1 cellular context compared by ENCODE assay signal in genomic region chr16:48231675-48232214, GRCh38.
A peak's percentile ranks its signal among the peaks of the same experiment; 100 is the strongest.
TF ChIP-seq lines count a peak whose summit lies in the region.

No MANE protein-coding gene starts in this region.

TF ChIP-seq in HepG2, 621 proteins besides CTCF, POLR2A, EP300 and RAD21 (continues in another document):
- no peak for TF ChIP-seq ISX (CRISPR knock-in tag; conservative IDR thresholded peaks at IDR 0.05)
- no peak for TF ChIP-seq MIER3 (CRISPR knock-in tag; IDR thresholded peaks at IDR 0.05; ENCODE audit: borderline replicate concordance)
- peak; percentile 44; the same call in 1 of the 2 replicates for TF ChIP-seq ATF2 (CRISPR knock-in tag; IDR thresholded peaks at IDR 0.05)
- 0 out of 2 replicates have a peak, but pooled peaks have one; percentile 47 for TF ChIP-seq KMT2A (CRISPR knock-in tag; IDR thresholded peaks at IDR 0.05)
- TF ChIP-seq GPBP1L1 (CRISPR knock-in tag; IDR thresholded peaks at IDR 0.05): no peak
- TF ChIP-seq SALL1 (CRISPR knock-in tag; IDR thresholded peaks at IDR 0.05): 0 out of 2 replicates have a peak, but pooled peaks have one; percentile 34
- 0 out of 2 replicates have a peak, but pooled peaks have one; percentile 33 for TF ChIP-seq ZMYM4 (CRISPR knock-in tag; IDR thresholded peaks at IDR 0.05)
- TF ChIP-seq ZNF335 (CRISPR knock-in tag; IDR thresholded peaks at IDR 0.05): 0 out of 2 replicates have a peak, but pooled peaks have one; percentile 24
- TF ChIP-seq ZNF557 (CRISPR knock-in tag; IDR thresholded peaks at IDR 0.05): no peak
- 0 out of 2 replicates have a peak, but pooled peaks have one; percentile 38 for TF ChIP-seq ERF (CRISPR knock-in tag; IDR thresholded peaks at IDR 0.05)
- TF ChIP-seq SMAD3 (CRISPR knock-in tag; IDR thresholded peaks at IDR 0.05): 0 out of 2 replicates have a peak, but pooled peaks have one; percentile 28
- no peak for TF ChIP-seq ZNF547 (CRISPR knock-in tag; IDR thresholded peaks at IDR 0.05)
- TF ChIP-seq HMGXB4 (CRISPR knock-in tag; IDR thresholded peaks at IDR 0.05; ENCODE audit: borderline replicate concordance in 1 of 2, low read depth in 1 of 2): peak; percentile 23 to 52; a peak in 1 of 4 replicates
- no peak for TF ChIP-seq MTF1 (CRISPR knock-in tag; IDR thresholded peaks at IDR 0.05)
- TF ChIP-seq NFYB (CRISPR knock-in tag; IDR thresholded peaks at IDR 0.05): 0 out of 2 replicates have a peak, but pooled peaks have one; percentile 9
- TF ChIP-seq ISL2 (CRISPR knock-in tag; IDR thresholded peaks at IDR 0.05): no peak
- no peak for TF ChIP-seq ZNF512B (CRISPR knock-in tag; IDR thresholded peaks at IDR 0.05; ENCODE audit: borderline replicate concordance)
- peak; percentile 39; the same call in 1 of the 2 replicates for TF ChIP-seq HNF1B (CRISPR knock-in tag; IDR thresholded peaks at IDR 0.05)
- TF ChIP-seq PHF8 (CRISPR knock-in tag; IDR thresholded peaks at IDR 0.05): peak; percentile 38; the same call in 1 of the 2 replicates
- no peak for TF ChIP-seq E2F2 (CRISPR knock-in tag; IDR thresholded peaks at IDR 0.05; ENCODE audit: borderline replicate concordance)
- TF ChIP-seq STAG1 (CRISPR knock-in tag; IDR thresholded peaks at IDR 0.05): peak; percentile 77
- no peak for TF ChIP-seq ZBTB25 (CRISPR knock-in tag; IDR thresholded peaks at IDR 0.05)
- TF ChIP-seq ELF3 (CRISPR knock-in tag; IDR thresholded peaks at IDR 0.05): 0 out of 2 replicates have a peak, but pooled peaks have one; percentile 42
- TF ChIP-seq HOMEZ (CRISPR knock-in tag; IDR thresholded peaks at IDR 0.05; ENCODE audit: low read depth): no peak
- TF ChIP-seq ARID5B (CRISPR knock-in tag; IDR thresholded peaks at IDR 0.05): 0 out of 2 replicates have a peak, but pooled peaks have one; percentile 18
- TF ChIP-seq ZMYM3 (CRISPR knock-in tag; IDR thresholded peaks at IDR 0.05): no peak
- TF ChIP-seq NFE2L1 (CRISPR knock-in tag; IDR thresholded peaks at IDR 0.05; ENCODE audit: borderline replicate concordance): no peak
- TF ChIP-seq ELF1 (CRISPR knock-in tag; IDR thresholded peaks at IDR 0.05): no peak
- no peak for TF ChIP-seq ZNF800 (CRISPR knock-in tag; IDR thresholded peaks at IDR 0.05)
- TF ChIP-seq TRAFD1 (CRISPR knock-in tag; IDR thresholded peaks at IDR 0.05; ENCODE audit: borderline replicate concordance): no peak
- TF ChIP-seq MED1 (CRISPR knock-in tag; IDR thresholded peaks at IDR 0.05): 0 out of 2 replicates have a peak, but pooled peaks have one; percentile 25
- peak; percentile 24; the same call in 1 of the 2 replicates for TF ChIP-seq THAP11 (CRISPR knock-in tag; IDR thresholded peaks at IDR 0.05)
- 0 out of 2 replicates have a peak, but pooled peaks have one; percentile 45 for TF ChIP-seq MIXL1 (CRISPR knock-in tag; IDR thresholded peaks at IDR 0.05)
- no peak for TF ChIP-seq ZC3H4 (CRISPR knock-in tag; IDR thresholded peaks at IDR 0.05; ENCODE audit: borderline replicate concordance)
- TF ChIP-seq GFI1 (CRISPR knock-in tag; IDR thresholded peaks at IDR 0.05; ENCODE audit: borderline replicate concordance): no peak
- TF ChIP-seq ZNF10 (CRISPR knock-in tag; IDR thresholded peaks at IDR 0.05; ENCODE audit: borderline replicate concordance, low read depth): no peak
